ENCODE assay signal across 24 cellular contexts in genomic region chr12:13251496-13251895, GRCh38.
"Had no signal": no experiment of that assay in that cellular context is flagged by ENCODE, and none has a peak within 500 bp of the region (broad histone marks: within the 10 kb centered on the region; RNA-seq: fewer than 3 reads in every experiment).

No MANE protein-coding gene starts in this region.

- H3K27me3 ChIP-seq: esophagus squamous epithelium, neural progenitor cell, right atrium auricular region, sigmoid colon, tibial nerve, upper lobe of right lung, vagina had no signal

- H3K27ac ChIP-seq: esophagus squamous epithelium, heart right ventricle, left ventricle myocardium inferior, lower lobe of right lung, neural progenitor cell, parathyroid adenoma, right atrium auricular region, sigmoid colon, spleen, thoracic aorta, tibial nerve, upper lobe of right lung, vagina had no signal

- DNase-seq: central memory CD4-positive, alpha-beta T cell; effector CD8-positive, alpha-beta T cell; esophagus squamous epithelium; foreskin melanocyte; glutamatergic neuron; heart right ventricle; hypothalamus; kidney; left ventricle myocardium inferior; lower lobe of right lung; naive thymus-derived CD4-positive, alpha-beta T cell; sigmoid colon; spleen; stimulated activated CD4-positive, alpha-beta T cell treated with anti-CD3 and anti-CD28 coated beads, Interleukin-4, amount 100 ng/mL, for 4 hours; stimulated activated naive B cell treated with anti-CD40 and anti-IgM and Interleukin-4, amounts not matched to agents 10 μg/mL and 1 μg/mL and 100 μg/mL, for 72 hours; upper lobe of right lung had no signal

- H3K4me3 ChIP-seq: esophagus squamous epithelium, heart right ventricle, left ventricle myocardium inferior, lower lobe of right lung, neural progenitor cell, right atrium auricular region, sigmoid colon, spleen, thoracic aorta, tibial nerve, upper lobe of right lung, vagina had no signal

- FAIRE-seq: colon, endothelial cell of umbilical vein, kidney had no signal

- H3K36me3 ChIP-seq: esophagus squamous epithelium, heart right ventricle, left ventricle myocardium inferior, lower lobe of right lung, neural progenitor cell, right atrium auricular region, sigmoid colon, spleen, thoracic aorta, tibial nerve, upper lobe of right lung, vagina had no signal

- H3K4me1 ChIP-seq: parathyroid adenoma had no signal

- H3K9me3 ChIP-seq: esophagus squamous epithelium, heart right ventricle, left ventricle myocardium inferior, lower lobe of right lung, right atrium auricular region, sigmoid colon, spleen, thoracic aorta, tibial nerve, upper lobe of right lung, vagina had no signal

- H3K9ac ChIP-seq: neural progenitor cell, parathyroid adenoma had no signal
